In genomic region chr19:53879145-53880037, GRCh38 we compare ENCODE assay signal across 8 cellular contexts. TPM values are rescaled to one million over a fixed set of nuclear protein-coding genes. Genes with fewer than 3 reads are reported as not detected.
DNase-seq lines count a peak whose midpoint lies in the region; ATAC-seq, FAIRE-seq and TF ChIP-seq lines count a peak whose summit lies in the region.

No MANE protein-coding gene starts in this region.

- peak; percentile 98 for DNase-seq in NCI-H69 (lab: John Stamatoyannopoulos, UW)
- DNase-seq in activated CD8-positive, alpha-beta memory T cell treated with anti-CD3 and anti-CD28 coated beads for 24 hours, result peak; percentile 93
- peak; percentile 92 to 100 for DNase-seq in H1 (ENCODE audit: low read depth in 1 of 2, low spot score in 2 of 2)
- DNase-seq in memory B cell (ENCODE audit: low spot score in 2 of 2), result peak in 1 of 2 donors; percentile 72
- peak in 2 of 3 donors; percentile 60 to 67 for DNase-seq in stimulated activated CD4-positive, alpha-beta T cell treated with anti-CD3 and anti-CD28 coated beads, TNF-alpha, amount 100 ng/mL, for 1 hour (ENCODE audit: low read depth in 3 of 3, low spot score in 1 of 3)
- no peak for DNase-seq in NCI-H2081 treated with DMSO at 0.1 percent for 48 hours (lab: John Stamatoyannopoulos, UW)

- H2BK120ac ChIP-seq in H1 (replicated peaks; ENCODE audit: low read depth, low read length), result no peak overlapping the region

- H3K4me3 ChIP-seq in H1 (ENCODE audit: extremely low read depth in 1 of 4, insufficient read depth in 2 of 4, low read depth in 3 of 4, low read length in 4 of 4), result peak overlapping the region; percentile 44 to 64 (median 60)

- no peak for TF ChIP-seq RAD21 in H1 (IDR thresholded peaks at IDR 0.05 in 1 of 2, conservative IDR thresholded peaks at IDR 0.05 in 1 of 2; ENCODE audit: low read depth in 2 of 2, low read length in 2 of 2)

- H3K4me3 Mint-ChIP-seq in memory B cell, result no peak overlapping the region

- H4K5ac ChIP-seq in H1 (ENCODE audit: insufficient read length, low read depth, low read length), result peak overlapping the region; percentile 79

- no peak for TF ChIP-seq CTCF in H1 (IDR thresholded peaks at IDR 0.05; ENCODE audit: control extremely low read depth in 1 of 3, insufficient read depth in 1 of 3, low read depth in 1 of 3, low read length in 3 of 3)

- peak overlapping the region; percentile 69 for H3K27ac ChIP-seq in H1 (ENCODE audit: low read depth, low read length)

- H3K36me3 Mint-ChIP-seq in memory B cell, result peaks cover 7% of the 10 kb centered on the region

- H3K4ac ChIP-seq in H1 (replicated peaks; ENCODE audit: insufficient read length, low read depth, low read length), result no peak overlapping the region

- H3K4me1 Mint-ChIP-seq in memory B cell, result peaks cover 7% of the 10 kb centered on the region

- peak overlapping the region; percentile 34; the same call in 1 of the 2 replicates for H2AFZ ChIP-seq in H1 (ENCODE audit: low read length)

- H4K8ac ChIP-seq in H1 (ENCODE audit: extremely low read depth, insufficient read depth, low read length), result peak overlapping the region; percentile 78

- H3K23ac ChIP-seq in H1 (ENCODE audit: insufficient read length), result no peak overlapping the region

- POLR2A ChIA-PET in H1 (lab: Charles Lee; ENCODE audit: partially characterized antibody), result interaction anchor here (0.6 to 4.5 kb wide), 15 partner anchors 9 to 218 kb away, joined by 3 to 96 read pairs (median 4); partner anchors contain the start of genes CACNG7 and MYADM

- H3K9ac ChIP-seq in H1 (replicated peaks in 1 of 4; ENCODE audit: extremely low read depth in 1 of 4, low read depth in 3 of 4, low read length in 3 of 4), result peak overlapping the region; percentile 8 to 75 (median 69)

- peak overlapping the region; percentile 18; the same call in 1 of the 2 replicates for H2BK20ac ChIP-seq in H1 (ENCODE audit: low read length)

- TF ChIP-seq POLR2A in H1 (IDR thresholded peaks at IDR 0.05; ENCODE audit: control extremely low read depth in 1 of 2, low read depth in 2 of 2, low read length in 2 of 2), result peak in 1 of 2 experiments; percentile 74; a peak in 2 of 3 replicates

- H4K20me1 ChIP-seq in H1 (replicated peaks in 1 of 2; ENCODE audit: control insufficient read depth in 1 of 2, insufficient read depth in 2 of 2, low read length in 2 of 2), result no peaks in the 10 kb centered on the region

- H2BK12ac ChIP-seq in H1 (ENCODE audit: low read depth, low read length), result peak overlapping the region; percentile 84

- CTCF ChIA-PET in H1 (lab: Charles Lee; ENCODE audit: partially characterized antibody), result interaction anchor here (0.9 to 1.9 kb wide), 10 partner anchors 9 to 144 kb away, joined by 3 to 7 read pairs (median 3); no protein-coding TSS in a partner anchor

- WGBS in H1 (ENCODE audit: extremely low coverage in 1 of 2, insufficient coverage in 1 of 2, insufficient read length in 1 of 2, insufficient replicate concordance in 2 of 2, low coverage in 1 of 2, low lambda C conversion rate in 2 of 2, missing lambda C conversion rate in 1 of 2), 2 experiments, result 3% methylated on average over 48 of the region's 51 CpGs; no CpG with 5 or more reads in 1 of the 2 experiments

- no peak overlapping the region for H3K14ac ChIP-seq in H1 (ENCODE audit: insufficient read length)

- peak overlapping the region; percentile 98 for H2BK15ac ChIP-seq in H1 (ENCODE audit: low read length)

- H3K27me3 ChIP-seq in H1 (replicated peaks in 1 of 4; ENCODE audit: control insufficient read depth in 3 of 4, extremely low read depth in 1 of 4, insufficient read depth in 3 of 4, low read length in 3 of 4), result peaks cover 0 to 11% (median 3%) of the 10 kb centered on the region in 4 experiments; a peak in 4 of 7 replicates

- H3K18ac ChIP-seq in H1 (ENCODE audit: extremely low read depth, low read length), result peak overlapping the region; percentile 99

- H3K36me3 ChIP-seq in H1 (ENCODE audit: control insufficient read depth in 2 of 4, insufficient read depth in 4 of 4, low read length in 3 of 4), result peaks cover 0 to 14% (median 4%) of the 10 kb centered on the region in 4 experiments; a peak in 5 of 8 replicates

- H3K27ac Mint-ChIP-seq in memory B cell, result no peak overlapping the region

- H3K56ac ChIP-seq in H1 (replicated peaks; ENCODE audit: insufficient read length, low read depth, low read length), result no peak overlapping the region

- peak; percentile 36 for FAIRE-seq in H1 (lab: Jason Lieb, UNC)

- peaks cover 7% of the 10 kb centered on the region for H3K9me3 Mint-ChIP-seq in memory B cell

- peaks cover 3 to 25% (median 8%) of the 10 kb centered on the region in 4 experiments for H3K4me1 ChIP-seq in H1 (replicated peaks in 1 of 4; ENCODE audit: control insufficient read depth in 3 of 4, insufficient read depth in 4 of 4, low read length in 3 of 4)

- peak; percentile 94 for ATAC-seq in GM18511 (IDR thresholded peaks at IDR 0.05; ENCODE audit: unreplicated experiment)
- ATAC-seq in HG03045 (IDR thresholded peaks at IDR 0.05; ENCODE audit: unreplicated experiment), result peak; percentile 79
- peak; percentile 72 for ATAC-seq in memory B cell (ENCODE audit: low read depth)

- peak overlapping the region; percentile 36 for H4K91ac ChIP-seq in H1 (replicated peaks; ENCODE audit: insufficient read length, low read length)

- H3K27me3 Mint-ChIP-seq in memory B cell, result peaks cover 14% of the 10 kb centered on the region

- H3K9me3 ChIP-seq in H1 (ENCODE audit: insufficient read depth in 2 of 2, low read depth in 1 of 2, low read length in 1 of 2), result no peaks in the 10 kb centered on the region

- H2BK5ac ChIP-seq in H1 (ENCODE audit: low read depth, low read length), result peak overlapping the region; percentile 94

- no peaks in the 10 kb centered on the region; a peak in 1 of 4 replicates for H3K79me2 ChIP-seq in H1 (ENCODE audit: control insufficient read depth in 1 of 2, insufficient read depth in 2 of 2, low read length in 2 of 2)

- H2AK5ac ChIP-seq in H1 (ENCODE audit: low read depth, low read length), result peak overlapping the region; percentile 53; the same call in 1 of the 2 replicates

- TF ChIP-seq EP300 in H1 (IDR thresholded peaks at IDR 0.05; ENCODE audit: borderline replicate concordance in 1 of 2, low read depth in 2 of 2, low read length in 2 of 2), result no peak; a peak in 1 of 3 replicates

- H3K79me1 ChIP-seq in H1 (ENCODE audit: low read depth, low read length), result no peaks in the 10 kb centered on the region

- H3K4me2 ChIP-seq in H1 (ENCODE audit: insufficient read depth in 1 of 2, low read depth in 2 of 2, low read length in 2 of 2), result peak overlapping the region; percentile 72

- peaks cover 24% of the 10 kb centered on the region for H3K23me2 ChIP-seq in H1 (ENCODE audit: low read depth, low read length)

TF ChIP-seq in H1, 55 proteins besides CTCF, POLR2A, EP300 and RAD21 (continues in another document):
- TF ChIP-seq CEBPB (IDR thresholded peaks at IDR 0.05; ENCODE audit: low read depth, low read length) (no peak), GTF2F1 (IDR thresholded peaks at IDR 0.05; ENCODE audit: borderline replicate concordance, low read depth, low read length) (no peak), PHF8 (conservative IDR thresholded peaks at IDR 0.05; ENCODE audit: low read depth, low read length) (peak; percentile 57), SIRT6 (IDR thresholded peaks at IDR 0.05; ENCODE audit: low read length) (no peak), SP1 (IDR thresholded peaks at IDR 0.05; ENCODE audit: low read depth, low read length) (peak; percentile 75; the same call in 1 of the 2 replicates), EGR1 (IDR thresholded peaks at IDR 0.05; ENCODE audit: borderline replicate concordance, low read depth, low read length) (no peak)

RNA-seq across cellular contexts. Expression of gene PRKCG, which starts 2.6 kb away (rescaled TPM):
- 10.6 and 12.4 TPM in 2 replicates for total RNA-seq in H1 (2021; fragmentation: NEBNext Ultra II Directional; extraction: Animal tissue kit (Norgen Biotek cat#: 25700))
- polyA plus RNA-seq in H1 (2011; rRNA removed), result 6.1 and 14.0 TPM in 2 replicates
- 8.1 TPM for polyA plus RNA-seq in H1 (2011; cell fraction: cytosol; rRNA removed)
- 50.1 TPM for polyA plus RNA-seq in H1 (2011; cell fraction: nucleus; rRNA removed)
- 8.6 to 16.1 TPM (median 13.9 TPM) in 4 replicates for polyA plus RNA-seq in H1 (2012, experiment 1 of 2)
- 7.2 TPM for polyA plus RNA-seq in H1 (2012, experiment 2 of 2)
- 11.2 TPM for polyA plus RNA-seq in H1 (2013, experiment 1 of 2)
- polyA plus RNA-seq in H1 (2013, experiment 2 of 2), result 8.9 TPM
- 5.0 and 6.9 TPM in 2 replicates for polyA minus RNA-seq in H1 (2011; rRNA and poly(A)+ RNA removed)
- 8.4 TPM for polyA minus RNA-seq in H1 (2011; cell fraction: cytosol; rRNA and poly(A)+ RNA removed)
- 17.3 TPM for polyA minus RNA-seq in H1 (2011; cell fraction: nucleus; rRNA and poly(A)+ RNA removed)

RNA-seq across cellular contexts. Expression of gene MYADM, which starts 11.7 kb away (rescaled TPM):
- 70.1 and 70.5 TPM in 2 replicates for total RNA-seq in H1 (2021; fragmentation: NEBNext Ultra II Directional; extraction: Animal tissue kit (Norgen Biotek cat#: 25700))
- 74.2 and 122 TPM in 2 replicates for polyA plus RNA-seq in H1 (2011; rRNA removed)
- polyA plus RNA-seq in H1 (2011; cell fraction: cytosol; rRNA removed), result 18.3 TPM
- 43.4 TPM for polyA plus RNA-seq in H1 (2011; cell fraction: nucleus; rRNA removed)
- 31.7 to 71.5 TPM (median 58.5 TPM) in 4 replicates for polyA plus RNA-seq in H1 (2012, experiment 1 of 2)
- 49.1 TPM for polyA plus RNA-seq in H1 (2012, experiment 2 of 2)
- polyA plus RNA-seq in H1 (2013, experiment 1 of 2), result 138 TPM
- 150 TPM for polyA plus RNA-seq in H1 (2013, experiment 2 of 2)
- polyA minus RNA-seq in H1 (2011; rRNA and poly(A)+ RNA removed), result 13.8 and 14.5 TPM in 2 replicates
- polyA minus RNA-seq in H1 (2011; cell fraction: cytosol; rRNA and poly(A)+ RNA removed), result 26.3 TPM
- 21.6 TPM for polyA minus RNA-seq in H1 (2011; cell fraction: nucleus; rRNA and poly(A)+ RNA removed)

RNA-seq across cellular contexts. Expression of gene CACNG7, which starts 29.7 kb away (rescaled TPM):
- total RNA-seq in H1 (2021; fragmentation: NEBNext Ultra II Directional; extraction: Animal tissue kit (Norgen Biotek cat#: 25700)), result 28.9 and 29.9 TPM in 2 replicates
- polyA plus RNA-seq in H1 (2011; rRNA removed), result 69.8 and 127 TPM in 2 replicates
- polyA plus RNA-seq in H1 (2011; cell fraction: cytosol; rRNA removed), result 64.4 TPM
- polyA plus RNA-seq in H1 (2011; cell fraction: nucleus; rRNA removed), result 75.4 TPM
- 33.4 to 44.9 TPM (median 40.2 TPM) in 4 replicates for polyA plus RNA-seq in H1 (2012, experiment 1 of 2)
- polyA plus RNA-seq in H1 (2012, experiment 2 of 2), result 33.0 TPM
- polyA plus RNA-seq in H1 (2013, experiment 1 of 2), result 43.8 TPM
- 49.1 TPM for polyA plus RNA-seq in H1 (2013, experiment 2 of 2)
- polyA minus RNA-seq in H1 (2011; rRNA and poly(A)+ RNA removed), result 16.4 and 25.3 TPM in 2 replicates
- polyA minus RNA-seq in H1 (2011; cell fraction: cytosol; rRNA and poly(A)+ RNA removed), result 32.9 TPM
- 19.4 TPM for polyA minus RNA-seq in H1 (2011; cell fraction: nucleus; rRNA and poly(A)+ RNA removed)

RNA-seq across cellular contexts. Expression of gene NLRP12, which starts 55.3 kb away (rescaled TPM):
- total RNA-seq in H1 (2021; fragmentation: NEBNext Ultra II Directional; extraction: Animal tissue kit (Norgen Biotek cat#: 25700)), result 1.8 and 1.9 TPM in 2 replicates
- polyA plus RNA-seq in H1 (2011; rRNA removed), result 1.0 and 2.5 TPM in 2 replicates
- 2.1 TPM for polyA plus RNA-seq in H1 (2011; cell fraction: cytosol; rRNA removed)
- 2.9 TPM for polyA plus RNA-seq in H1 (2011; cell fraction: nucleus; rRNA removed)
- polyA plus RNA-seq in H1 (2012, experiment 1 of 2), result 0.69 to 1.5 TPM (median 1.1 TPM) in 4 replicates
- 0.89 TPM for polyA plus RNA-seq in H1 (2012, experiment 2 of 2)
- polyA plus RNA-seq in H1 (2013, experiment 1 of 2), result 1.8 TPM
- 1.7 TPM for polyA plus RNA-seq in H1 (2013, experiment 2 of 2)
- polyA minus RNA-seq in H1 (2011; rRNA and poly(A)+ RNA removed), result 2.8 and 5.0 TPM in 2 replicates
- polyA minus RNA-seq in H1 (2011; cell fraction: cytosol; rRNA and poly(A)+ RNA removed), result 2.3 TPM
- 3.6 TPM for polyA minus RNA-seq in H1 (2011; cell fraction: nucleus; rRNA and poly(A)+ RNA removed)
